ENCODE assay signal across 13 cellular contexts in genomic region chr10:91022924-91023707, GRCh38.
DNase-seq lines count a peak whose midpoint lies in the region; TF ChIP-seq lines count a peak whose summit lies in the region.
"Had no signal": no experiment of that assay in that cellular context is flagged by ENCODE, and none has a peak within 500 bp of the region (broad histone marks: within the 10 kb centered on the region; RNA-seq: fewer than 3 reads in every experiment).

No MANE protein-coding gene starts in this region.

- H3K4me3 ChIP-seq in fibroblast of villous mesenchyme (ENCODE audit: low read depth, low read length) = no peak overlapping the region
- H3K4me3 ChIP-seq in testis = no peak overlapping the region

- H3K9me3 Mint-ChIP-seq in mesothelial cell of epicardium = peaks cover 4% of the 10 kb centered on the region
- H3K9me3 Mint-ChIP-seq: activated naive CD8-positive, alpha-beta T cell treated with anti-CD3 and anti-CD28 coated beads, Interleukin-2, amount 50 U/mL, for 24 hours had no signal

- WGBS in testis, 2 donors = 34 to 44% methylated on average over 7 of the region's 7 CpGs

- peak overlapping the region; percentile 17 for H3K27ac Mint-ChIP-seq in mesothelial cell of epicardium
- H3K27ac Mint-ChIP-seq: activated naive CD8-positive, alpha-beta T cell treated with anti-CD3 and anti-CD28 coated beads, Interleukin-2, amount 50 U/mL, for 24 hours had no signal

- no peak for TF ChIP-seq CTCF in fibroblast of villous mesenchyme (IDR thresholded peaks at IDR 0.05; ENCODE audit: insufficient read depth, low read depth, low read length)
- no peak for TF ChIP-seq CTCF in mesothelial cell of epicardium (IDR thresholded peaks at IDR 0.05; ENCODE audit: unreplicated experiment)
- TF ChIP-seq CTCF in testis (IDR thresholded peaks at IDR 0.05) = no peak

- no peaks in the 10 kb centered on the region for H3K36me3 ChIP-seq in testis (ENCODE audit: low read depth, missing control alignments)
- H3K36me3 ChIP-seq: BE2C had no signal

- peaks cover 15% of the 10 kb centered on the region for H3K4me1 ChIP-seq in testis

- peaks cover 10% of the 10 kb centered on the region for H3K27me3 Mint-ChIP-seq in mesothelial cell of epicardium (ENCODE audit: low read depth)

- no peak for TF ChIP-seq POLR2A in testis (IDR thresholded peaks at IDR 0.05)
- TF ChIP-seq POLR2A in erythroblast (IDR thresholded peaks at IDR 0.05; ENCODE audit: low read length) = no peak

- peak overlapping the region in 1 of 2 donors; percentile 83 for H3K27ac ChIP-seq in testis

- H3K27me3 ChIP-seq in testis = no peaks in the 10 kb centered on the region
- H3K27me3 ChIP-seq: BE2C had no signal

- H3K9me3 ChIP-seq in testis = no peaks in the 10 kb centered on the region
- H3K9me3 ChIP-seq: BE2C had no signal

- H3K4me1 Mint-ChIP-seq in mesothelial cell of epicardium = peaks cover 23% of the 10 kb centered on the region
- H3K4me1 Mint-ChIP-seq: activated naive CD8-positive, alpha-beta T cell treated with anti-CD3 and anti-CD28 coated beads, Interleukin-2, amount 50 U/mL, for 24 hours had no signal

- H3K4me3 Mint-ChIP-seq in mesothelial cell of epicardium = no peak overlapping the region
- H3K4me3 Mint-ChIP-seq: activated naive CD8-positive, alpha-beta T cell treated with anti-CD3 and anti-CD28 coated beads, Interleukin-2, amount 50 U/mL, for 24 hours had no signal

- DNase-seq in amygdala (lab: John Stamatoyannopoulos, UW) = peak in 50 of 56 donors; percentile 12 to 82 (median 55)
- peak; percentile 21 for DNase-seq in fibroblast of villous mesenchyme (ENCODE audit: low read depth)
- no peak for DNase-seq in mesothelial cell of epicardium (ENCODE audit: low spot score in 2 of 2, unreplicated experiment in 2 of 2)
- peak; percentile 39 for DNase-seq in testis
- DNase-seq in erythroblast (lab: John Stamatoyannopoulos, UW) = no peak
- DNase-seq in NCI-H226 = no peak
- DNase-seq in germinal center (ENCODE audit: low spot score) = no peak
- DNase-seq in NCI-H345 treated with DMSO at 0.1 percent for 48 hours (lab: John Stamatoyannopoulos, UW; ENCODE audit: unreplicated experiment) = no peak
- DNase-seq: activated CD8-positive, alpha-beta memory T cell treated with anti-CD3 and anti-CD28 coated beads, Interleukin-2, amount 50 U/mL, for 4 hours; activated naive CD8-positive, alpha-beta T cell treated with anti-CD3 and anti-CD28 coated beads, Interleukin-2, amount 50 U/mL, for 24 hours; BE2C; NCI-H1048; NCI-H345 had no signal

- H3K36me3 Mint-ChIP-seq in mesothelial cell of epicardium = no peaks in the 10 kb centered on the region

- intact Hi-C loops in testis (cut with DNase I; ENCODE audit: low total_unique reads) = no loop called here

Comparison
In these comparisons a context has a peak if more than half of its experiments do, and no peak if none do; other contexts are left out.
1. DNase-seq: peak in amygdala (50 of 56), fibroblast of villous mesenchyme (single experiment) and testis (single experiment); none in mesothelial cell of epicardium (0 of 2), erythroblast (0 of 2), NCI-H226 (single experiment), germinal center (single experiment) and NCI-H345 treated with DMSO at 0.1 percent for 48 hours (single experiment).